In genomic region chr11:66457826-66458225, GRCh38 we compare ENCODE assay signal across 1 cellular context.
TF ChIP-seq lines count a peak whose summit lies in the region.

No MANE protein-coding gene starts in this region.

TF ChIP-seq in K562, 482 proteins besides CTCF, POLR2A, EP300 and RAD21:
- TF ChIP-seq RBFOX2 (IDR thresholded peaks at IDR 0.05; ENCODE audit: low read depth, low read length) (no peak), PKNOX1 (IDR thresholded peaks at IDR 0.05) (peak; percentile 32; the same call in 1 of the 2 replicates), ATF3 (IDR thresholded peaks at IDR 0.05) (peak; percentile 78), ATF3 (CRISPR knock-in tag; conservative IDR thresholded peaks at IDR 0.05) (no peak), CREB5 (CRISPR knock-in tag; IDR thresholded peaks at IDR 0.05) (no peak), ZEB2 (IDR thresholded peaks at IDR 0.05) (0 out of 2 replicates have a peak, but pooled peaks have one; percentile 41), ATF2 (CRISPR knock-in tag; IDR thresholded peaks at IDR 0.05) (no peak), SOX6 (IDR thresholded peaks at IDR 0.05) (peak; percentile 52; the same call in 1 of the 2 replicates), CEBPG (CRISPR knock-in tag; IDR thresholded peaks at IDR 0.05) (peak; percentile 83), CEBPG (tag; conservative IDR thresholded peaks at IDR 0.05 in 1 of 2, IDR thresholded peaks at IDR 0.05 in 1 of 2) (peak; percentile 38 to 86; a peak in 2 of 4 replicates), TBL1XR1 (IDR thresholded peaks at IDR 0.05; ENCODE audit: low read length in 2 of 2) (no peak), MEIS2 (IDR thresholded peaks at IDR 0.05; ENCODE audit: partially characterized antibody) (peak; percentile 10), CEBPB (tag; IDR thresholded peaks at IDR 0.05) (0 out of 2 replicates have a peak, but pooled peaks have one; percentile 13), ATF7 (IDR thresholded peaks at IDR 0.05) (peak; percentile 60; the same call in 1 of the 2 replicates), ZNF384 (IDR thresholded peaks at IDR 0.05; ENCODE audit: low read depth, low read length) (0 out of 2 replicates have a peak, but pooled peaks have one; percentile 48), ZNF146 (CRISPR knock-in tag; IDR thresholded peaks at IDR 0.05; ENCODE audit: unreplicated experiment) (no peak), KDM5B (IDR thresholded peaks at IDR 0.05; ENCODE audit: insufficient replicate concordance, low read depth, low read length) (no peak), TRIM24 (IDR thresholded peaks at IDR 0.05) (peak in 1 of 2 experiments; percentile 55; a peak in 2 of 4 replicates), GATA2 (CRISPR knock-in tag; IDR thresholded peaks at IDR 0.05) (no peak)
